1 cellular context compared by ENCODE assay signal in genomic region chr18:42582266-42582665, GRCh38.
TF ChIP-seq lines count a peak whose summit lies in the region.

No MANE protein-coding gene starts in this region.

TF ChIP-seq in K562, 482 proteins besides CTCF, POLR2A, EP300 and RAD21:
- TF ChIP-seq TFE3 (CRISPR knock-in tag; IDR thresholded peaks at IDR 0.05): peak; percentile 76
- TF ChIP-seq SETDB1 (IDR thresholded peaks at IDR 0.05; ENCODE audit: low read length): no peak
